8 cellular contexts compared by ENCODE assay signal in genomic region chr10:68561804-68562649, GRCh38. TPM values are rescaled to one million over a fixed set of nuclear protein-coding genes. Genes with fewer than 3 reads are reported as not detected.
DNase-seq lines count a peak whose midpoint lies in the region; ATAC-seq and TF ChIP-seq lines count a peak whose summit lies in the region.

No MANE protein-coding gene starts in this region.

- ATAC-seq in omental fat pad (ENCODE audit: low FRiP score) (peak; percentile 41), GM18867 (IDR thresholded peaks at IDR 0.05; ENCODE audit: unreplicated experiment) (no peak), HG03139 (IDR thresholded peaks at IDR 0.05; ENCODE audit: unreplicated experiment) (no peak)

- DNase-seq in DMS79 treated with DMSO at 0.1 percent for 48 hours (lab: John Stamatoyannopoulos, UW) = peak; percentile 49
- peak; percentile 53 for DNase-seq in NCI-H510A treated with DMSO at 0.1 percent for 48 hours (lab: John Stamatoyannopoulos, UW)
- DNase-seq in epithelial cell of esophagus (ENCODE audit: low read depth) = peak; percentile 11
- DNase-seq in omental fat pad (ENCODE audit: low spot score) = no peak
- DNase-seq in DMS 273 (lab: John Stamatoyannopoulos, UW; ENCODE audit: unreplicated experiment) = no peak
- no peak for DNase-seq in superior temporal gyrus (ENCODE audit: extremely low spot score)

- no peak overlapping the region for H3K4me3 ChIP-seq in epithelial cell of esophagus (ENCODE audit: low read length)

- TF ChIP-seq CTCF in epithelial cell of esophagus (IDR thresholded peaks at IDR 0.05; ENCODE audit: insufficient read depth, low read depth, low read length, missing control alignments) (no peak), omental fat pad (IDR thresholded peaks at IDR 0.05) (no peak)

RNA-seq across cellular contexts. Expression of gene TET1, which starts 1.9 kb away (rescaled TPM):
- 1 to 10 TPM; 3.1 to 7.1 (median 6.2) TPM for total RNA-seq in omental fat pad

RNA-seq across cellular contexts. Expression of gene SLC25A16, which starts 34.7 kb away (rescaled TPM):
- total RNA-seq in omental fat pad = 10 to 100 TPM; 22.9 to 64.3 (median 28.6) TPM

Comparison
In these comparisons a context has a peak if more than half of its experiments do, and no peak if none do; other contexts are left out.
1. DNase-seq: peak in DMS79 treated with DMSO at 0.1 percent for 48 hours (single experiment), NCI-H510A treated with DMSO at 0.1 percent for 48 hours (single experiment) and epithelial cell of esophagus (single experiment); none in omental fat pad (single experiment), DMS 273 (single experiment) and superior temporal gyrus (single experiment).